Comparison of ENCODE assay signal across 11 cellular contexts in genomic region chr1:43879414-43879813, GRCh38. TPM values are rescaled to one million over a fixed set of nuclear protein-coding genes. Genes with fewer than 3 reads are reported as not detected.
DNase-seq lines count a peak whose midpoint lies in the region; ATAC-seq and TF ChIP-seq lines count a peak whose summit lies in the region.
"Had no signal": no experiment of that assay in that cellular context is flagged by ENCODE, and none has a peak within 500 bp of the region (broad histone marks: within the 10 kb centered on the region; RNA-seq: fewer than 3 reads in every experiment).

No MANE protein-coding gene starts in this region.

- no peak overlapping the region for H3K4me3 ChIP-seq in AG09309 (ENCODE audit: control insufficient read depth, low read depth, low read length)
- no peak overlapping the region for H3K4me3 ChIP-seq in uterus
- H3K4me3 ChIP-seq: gastroesophageal sphincter had no signal

- no peaks in the 10 kb centered on the region for H3K9me3 ChIP-seq in uterus
- H3K9me3 ChIP-seq: gastroesophageal sphincter had no signal

- no peak for ATAC-seq in left lobe of liver
- ATAC-seq: gastroesophageal sphincter had no signal

- no peak overlapping the region for H3K27ac Mint-ChIP-seq in progenitor cell of endocrine pancreas
- H3K27ac Mint-ChIP-seq: activated T-cell treated with anti-CD3 and anti-CD28 coated beads, Interleukin-2, amount 50 U/mL, for 24 hours had no signal

- no peaks in the 10 kb centered on the region for H3K36me3 ChIP-seq in uterus

- H3K4me3 Mint-ChIP-seq in progenitor cell of endocrine pancreas (ENCODE audit: low read depth) = no peak overlapping the region
- H3K4me3 Mint-ChIP-seq: activated T-cell treated with anti-CD3 and anti-CD28 coated beads, Interleukin-2, amount 50 U/mL, for 24 hours had no signal

- no peaks in the 10 kb centered on the region for H3K4me1 Mint-ChIP-seq in progenitor cell of endocrine pancreas (ENCODE audit: low read depth)

- DNase-seq in AG09309 (ENCODE audit: low read depth) = peak; percentile 25
- peak; percentile 31 for DNase-seq in HPDE6-E6E7 (ENCODE audit: extremely low spot score)
- DNase-seq in amniotic epithelial cell (ENCODE audit: low read depth) = peak; percentile 23
- peak; percentile 32 for DNase-seq in hepatic stellate cell (ENCODE audit: low spot score)
- no peak for DNase-seq in progenitor cell of endocrine pancreas (ENCODE audit: low spot score, unreplicated experiment)
- DNase-seq in 8988T = no peak
- no peak for DNase-seq in uterus
- no peak for DNase-seq in left lobe of liver (ENCODE audit: low spot score)
- DNase-seq: activated T-cell treated with anti-CD3 and anti-CD28 coated beads, Interleukin-2, amount 50 U/mL, for 24 hours had no signal

- TF ChIP-seq POLR2A in uterus (IDR thresholded peaks at IDR 0.05) = no peak

- no peaks in the 10 kb centered on the region for H3K27me3 Mint-ChIP-seq in progenitor cell of endocrine pancreas
- H3K27me3 Mint-ChIP-seq: activated T-cell treated with anti-CD3 and anti-CD28 coated beads, Interleukin-2, amount 50 U/mL, for 24 hours had no signal

- no peaks in the 10 kb centered on the region for H3K9me3 Mint-ChIP-seq in progenitor cell of endocrine pancreas (ENCODE audit: low read depth)
- H3K9me3 Mint-ChIP-seq: activated T-cell treated with anti-CD3 and anti-CD28 coated beads, Interleukin-2, amount 50 U/mL, for 24 hours had no signal

- H3K27ac ChIP-seq in uterus = no peak overlapping the region

- intact Hi-C loops in uterus (cut with DNase I; ENCODE audit: low total_unique reads) = no loop called here

- H3K4me1 ChIP-seq in uterus = no peaks in the 10 kb centered on the region

- H3K36me3 Mint-ChIP-seq in progenitor cell of endocrine pancreas (ENCODE audit: insufficient read depth) = no peaks in the 10 kb centered on the region

- no peaks in the 10 kb centered on the region for H3K27me3 ChIP-seq in uterus
- H3K27me3 ChIP-seq: gastroesophageal sphincter had no signal

- no peak for TF ChIP-seq CTCF in AG09309 (IDR thresholded peaks at IDR 0.05; ENCODE audit: control insufficient read depth, insufficient read depth, low read depth, low read length, missing control alignments)
- TF ChIP-seq CTCF in progenitor cell of endocrine pancreas (IDR thresholded peaks at IDR 0.05; ENCODE audit: unreplicated experiment) = no peak
- TF ChIP-seq CTCF in uterus (IDR thresholded peaks at IDR 0.05) = no peak

RNA-seq across cellular contexts. Expression of gene ARTN, which starts 54.2 kb away (rescaled TPM):
- total RNA-seq in progenitor cell of endocrine pancreas (1.1 and 2.0 TPM in 2 replicates), uterus (1 to 10 TPM in 2 of 4 donors, under 1 TPM in 1, not detected in 1; 0.48 to 2.7 (median 1.3) TPM), left lobe of liver (0.58 TPM)
- total RNA-seq: dermis microvascular lymphatic vessel endothelial cell had no signal

Comparison
In these comparisons a context has a peak if more than half of its experiments do, and no peak if none do; other contexts are left out.
1. DNase-seq: peak in AG09309 (single experiment), HPDE6-E6E7 (single experiment), amniotic epithelial cell (single experiment) and hepatic stellate cell (single experiment); none in progenitor cell of endocrine pancreas (single experiment), 8988T (single experiment), uterus (0 of 2) and left lobe of liver (single experiment).